ENCODE assay signal across 8 cellular contexts in the genomic region with DNA sequence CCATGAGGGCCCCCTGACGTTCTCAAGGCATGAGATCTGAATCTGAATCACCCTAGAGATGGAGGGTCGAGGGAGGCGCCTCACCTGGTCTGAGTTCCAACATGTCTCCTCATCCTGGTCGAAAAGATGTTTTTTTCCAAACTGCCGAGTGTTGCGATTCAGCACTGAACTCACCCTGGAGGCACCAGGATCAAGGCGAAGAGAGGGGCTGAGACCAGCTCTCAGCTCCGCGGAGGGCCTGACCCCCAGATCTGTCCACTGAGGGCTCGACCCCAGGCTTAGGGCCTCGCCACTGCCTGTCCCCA. TPM values are rescaled to one million over a fixed set of nuclear protein-coding genes. Genes with fewer than 3 reads are reported as not detected.
DNase-seq lines count a peak whose midpoint lies in the region; ATAC-seq lines count a peak whose summit lies in the region.

No MANE protein-coding gene starts in this region.

- peak overlapping the region; percentile 59 for H3K27ac ChIP-seq in substantia nigra (ENCODE audit: low read depth, low read length, poor library complexity, severe bottlenecking)

- DNase-seq in activated naive CD4-positive, alpha-beta T cell (lab: John Stamatoyannopoulos, UW), result no peak
- DNase-seq in activated CD8-positive, alpha-beta T cell treated with anti-CD3 and anti-CD28 coated beads, Interleukin-2, amount 10 ng/mL, durations not matched to agents 7 days and 5 days, result no peak
- no peak for DNase-seq in substantia nigra (lab: John Stamatoyannopoulos, UW)
- DNase-seq in NCI-H524 (lab: John Stamatoyannopoulos, UW), result no peak
- no peak for DNase-seq in middle frontal gyrus (ENCODE audit: extremely low spot score, low spot score)

- ATAC-seq in activated CD8-positive, alpha-beta T cell treated with anti-CD3 and anti-CD28 coated beads, Interleukin-2, amount 10 ng/mL, durations not matched to agents 7 days and 5 days, result no peak
- no peak for ATAC-seq in HG03039 (IDR thresholded peaks at IDR 0.05; ENCODE audit: unreplicated experiment)

- H3K36me3 Mint-ChIP-seq in activated naive CD4-positive, alpha-beta T cell treated with anti-CD3 and anti-CD28 coated beads, Interleukin-2, amount 50 U/mL, for 24 hours, result peaks cover 2% of the 10 kb centered on the region
- H3K36me3 Mint-ChIP-seq in activated CD8-positive, alpha-beta T cell treated with anti-CD3 and anti-CD28 coated beads, Interleukin-2, amount 10 ng/mL, durations not matched to agents 7 days and 5 days (ENCODE audit: low read depth), result peaks cover 34% of the 10 kb centered on the region

- POLR2A ChIA-PET in activated CD8-positive, alpha-beta T cell treated with anti-CD3 and anti-CD28 coated beads, Interleukin-2, amount 10 ng/mL, durations not matched to agents 7 days and 5 days (lab: Charles Lee), result interaction anchor here (0.6 to 3.9 kb wide), 5 partner anchors 10 to 892 kb away, joined by 3 to 55 read pairs (median 4); a partner anchor contains a TSS

- peak overlapping the region; percentile 96 for H3K27ac Mint-ChIP-seq in activated naive CD4-positive, alpha-beta T cell treated with anti-CD3 and anti-CD28 coated beads, Interleukin-2, amount 50 U/mL, for 24 hours
- peak overlapping the region; percentile 89 for H3K27ac Mint-ChIP-seq in activated CD8-positive, alpha-beta T cell treated with anti-CD3 and anti-CD28 coated beads, Interleukin-2, amount 10 ng/mL, durations not matched to agents 7 days and 5 days

- CTCF ChIA-PET in activated CD8-positive, alpha-beta T cell treated with anti-CD3 and anti-CD28 coated beads, Interleukin-2, amount 10 ng/mL, durations not matched to agents 7 days and 5 days (lab: Charles Lee), result interaction anchor here (0.7 to 1.6 kb wide), 7 partner anchors 9 to 203 kb away, joined by 3 to 8 read pairs (median 4); a partner anchor contains a TSS

- H3K4me3 ChIP-seq in iPS-18c (ENCODE audit: insufficient read depth, low read depth, low read length), result peak overlapping the region; percentile 85

- peaks cover 26% of the 10 kb centered on the region for H3K4me1 Mint-ChIP-seq in activated naive CD4-positive, alpha-beta T cell treated with anti-CD3 and anti-CD28 coated beads, Interleukin-2, amount 50 U/mL, for 24 hours
- H3K4me1 Mint-ChIP-seq in activated CD8-positive, alpha-beta T cell treated with anti-CD3 and anti-CD28 coated beads, Interleukin-2, amount 10 ng/mL, durations not matched to agents 7 days and 5 days (ENCODE audit: low read depth), result peaks cover 43% of the 10 kb centered on the region

- H3K4me3 Mint-ChIP-seq in activated naive CD4-positive, alpha-beta T cell treated with anti-CD3 and anti-CD28 coated beads, Interleukin-2, amount 50 U/mL, for 24 hours, result peak overlapping the region; percentile 96
- peak overlapping the region; percentile 95 for H3K4me3 Mint-ChIP-seq in activated CD8-positive, alpha-beta T cell treated with anti-CD3 and anti-CD28 coated beads, Interleukin-2, amount 10 ng/mL, durations not matched to agents 7 days and 5 days

- H3K9me3 ChIP-seq in iPS-18c (ENCODE audit: control insufficient read depth, insufficient read depth, low read length), result no peaks in the 10 kb centered on the region

- H3K27me3 Mint-ChIP-seq in activated naive CD4-positive, alpha-beta T cell treated with anti-CD3 and anti-CD28 coated beads, Interleukin-2, amount 50 U/mL, for 24 hours, result no peaks in the 10 kb centered on the region
- peaks cover 7% of the 10 kb centered on the region for H3K27me3 Mint-ChIP-seq in activated CD8-positive, alpha-beta T cell treated with anti-CD3 and anti-CD28 coated beads, Interleukin-2, amount 10 ng/mL, durations not matched to agents 7 days and 5 days (ENCODE audit: low read depth)

- no peaks in the 10 kb centered on the region for H3K9me3 Mint-ChIP-seq in activated naive CD4-positive, alpha-beta T cell treated with anti-CD3 and anti-CD28 coated beads, Interleukin-2, amount 50 U/mL, for 24 hours
- H3K9me3 Mint-ChIP-seq in activated CD8-positive, alpha-beta T cell treated with anti-CD3 and anti-CD28 coated beads, Interleukin-2, amount 10 ng/mL, durations not matched to agents 7 days and 5 days (ENCODE audit: insufficient read depth), result no peaks in the 10 kb centered on the region

RNA-seq across cellular contexts. Expression of a gene that starts 0.6 kb away (rescaled TPM):
- total RNA-seq in activated CD8-positive, alpha-beta T cell treated with anti-CD3 and anti-CD28 coated beads, Interleukin-2, amount 10 ng/mL, durations not matched to agents 7 days and 5 days, result 10 to 100 TPM; 35.6 TPM

RNA-seq across cellular contexts. Expression of a gene that starts 9.1 kb away (rescaled TPM):
- not detected for total RNA-seq in activated CD8-positive, alpha-beta T cell treated with anti-CD3 and anti-CD28 coated beads, Interleukin-2, amount 10 ng/mL, durations not matched to agents 7 days and 5 days

RNA-seq across cellular contexts. Expression of a gene that starts 10.6 kb away (rescaled TPM):
- total RNA-seq in activated CD8-positive, alpha-beta T cell treated with anti-CD3 and anti-CD28 coated beads, Interleukin-2, amount 10 ng/mL, durations not matched to agents 7 days and 5 days, result 10 to 100 TPM; 97.9 to 98.7 TPM

RNA-seq across cellular contexts. Expression of a gene that starts 10.7 kb away (rescaled TPM):
- total RNA-seq in activated CD8-positive, alpha-beta T cell treated with anti-CD3 and anti-CD28 coated beads, Interleukin-2, amount 10 ng/mL, durations not matched to agents 7 days and 5 days, result 10 to 100 TPM; 22.1 to 25.4 TPM

RNA-seq across cellular contexts. Expression of a gene that starts 32.6 kb away (rescaled TPM):
- 1 to 10 TPM; 2.2 to 3.6 TPM for total RNA-seq in activated CD8-positive, alpha-beta T cell treated with anti-CD3 and anti-CD28 coated beads, Interleukin-2, amount 10 ng/mL, durations not matched to agents 7 days and 5 days
